15 cellular contexts compared by ENCODE assay signal in genomic region chr3:161348791-161349400, GRCh38. TPM values are rescaled to one million over a fixed set of nuclear protein-coding genes. Genes with fewer than 3 reads are reported as not detected.
A peak's percentile ranks its signal among the peaks of the same experiment; 100 is the strongest.
DNase-seq lines count a peak whose midpoint lies in the region; ATAC-seq, FAIRE-seq and TF ChIP-seq lines count a peak whose summit lies in the region.
"Had no signal": no experiment of that assay in that cellular context is flagged by ENCODE, and none has a peak within 500 bp of the region (broad histone marks: within the 10 kb centered on the region; RNA-seq: fewer than 3 reads in every experiment).

No MANE protein-coding gene starts in this region.

- H3K27me3 ChIP-seq in CD4-positive, alpha-beta memory T cell (ENCODE audit: insufficient read depth, low read length), result no peaks in the 10 kb centered on the region
- H3K27me3 ChIP-seq in PC-3 (ENCODE audit: low read length), result no peaks in the 10 kb centered on the region
- H3K27me3 ChIP-seq: MG63 had no signal

- H2AFZ ChIP-seq in PC-3 (ENCODE audit: low read length), result no peak overlapping the region

- ATAC-seq in GM18870 (IDR thresholded peaks at IDR 0.05; ENCODE audit: unreplicated experiment) (peak; percentile 54), PC-3 (no peak), left colon (no peak)

- no peak for FAIRE-seq in GM12892 (lab: Jason Lieb, UNC)

- CTCF ChIA-PET in CD4-positive, alpha-beta memory T cell (lab: Charles Lee; ENCODE audit: partially characterized antibody), result no interaction called here
- CTCF ChIA-PET in PC-3 (lab: Charles Lee), result no interaction called here

- H4K20me1 ChIP-seq in PC-3 (ENCODE audit: low read length), result no peaks in the 10 kb centered on the region

- H3K4me3 ChIP-seq in CD4-positive, alpha-beta memory T cell (ENCODE audit: low read length in 2 of 2), result no peak overlapping the region
- no peak overlapping the region for H3K4me3 ChIP-seq in PC-3 (ENCODE audit: low read length)
- no peak overlapping the region for H3K4me3 ChIP-seq in foreskin fibroblast (ENCODE audit: low read depth in 1 of 2, low read length in 2 of 2)
- H3K4me3 ChIP-seq: MG63 had no signal

- TF ChIP-seq CTCF in PC-3 (conservative IDR thresholded peaks at IDR 0.05; ENCODE audit: low read depth, low read length) (no peak), foreskin fibroblast (IDR thresholded peaks at IDR 0.05; ENCODE audit: low read depth, low read length) (no peak)

- H3K9ac ChIP-seq in PC-3 (ENCODE audit: low read length), result peak overlapping the region; percentile 13; the same call in 1 of the 2 replicates

- H3K9me2 ChIP-seq in PC-3 (replicated peaks; ENCODE audit: low read length), result no peaks in the 10 kb centered on the region

- no peak overlapping the region for H3K27ac ChIP-seq in CD4-positive, alpha-beta memory T cell (ENCODE audit: low read depth, low read length)
- H3K27ac ChIP-seq in PC-3 (ENCODE audit: low read length), result peak overlapping the region; percentile 73

- H3K4me1 ChIP-seq in CD4-positive, alpha-beta memory T cell (ENCODE audit: insufficient read depth, low read length), result peaks cover 24% of the 10 kb centered on the region
- peaks cover 46% of the 10 kb centered on the region for H3K4me1 ChIP-seq in PC-3 (ENCODE audit: insufficient read depth, low read length)

- peaks cover 8% of the 10 kb centered on the region for H3K79me2 ChIP-seq in PC-3 (ENCODE audit: low read length)

- no peak for DNase-seq in CD4-positive, alpha-beta memory T cell
- DNase-seq in PC-3, result peak; percentile 53
- DNase-seq in foreskin fibroblast, result peak; percentile 23 to 71
- DNase-seq in stimulated activated CD4-positive, alpha-beta T cell treated with anti-CD3 and anti-CD28 coated beads, Interleukin-12 subunit alpha, Interleukin-12 subunit beta, amount 100 ng/mL, for 4 hours, result no peak
- no peak for DNase-seq in GM12892 (ENCODE audit: insufficient read length)
- no peak for DNase-seq in stimulated activated naive CD4-positive, alpha-beta T cell (lab: John Stamatoyannopoulos, UW)
- no peak for DNase-seq in left colon
- DNase-seq: activated CD4-positive, alpha-beta T cell treated with anti-CD3 and anti-CD28 coated beads, Interleukin-2, amount 50 U/mL, for 4 hours; MG63; retina; stimulated activated CD4-positive, alpha-beta T cell treated with anti-CD3 and anti-CD28 coated beads, Interleukin-4, amount 100 ng/mL, for 24 hours had no signal

- POLR2A ChIA-PET in CD4-positive, alpha-beta memory T cell (lab: Charles Lee; ENCODE audit: partially characterized antibody), result no interaction called here
- POLR2A ChIA-PET in PC-3 (lab: Charles Lee; ENCODE audit: unreplicated experiment), result no interaction called here

- no peak for TF ChIP-seq POLR2A in GM12892 (IDR thresholded peaks at IDR 0.05; ENCODE audit: low read depth, low read length)

- no peaks in the 10 kb centered on the region for H3K36me3 Mint-ChIP-seq in CD4-positive, alpha-beta memory T cell
- H3K36me3 Mint-ChIP-seq: CD14-positive monocyte had no signal

- H3K27me3 Mint-ChIP-seq in CD4-positive, alpha-beta memory T cell, result peaks cover 0 to 2% of the 10 kb centered on the region in 2 donors

- peak overlapping the region in 2 of 8 donors; percentile 15 to 47 for H3K4me3 Mint-ChIP-seq in CD4-positive, alpha-beta memory T cell
- H3K4me3 Mint-ChIP-seq: CD14-positive monocyte; dendritic cell treated with granulocyte-macrophage colony-stimulating factor and Interleukin-4, amounts not matched to agents 40 ng/mL and 50 ng/mL, for 4 days had no signal

- H3K4me1 Mint-ChIP-seq in CD4-positive, alpha-beta memory T cell, result peaks cover 19 to 34% (median 20%) of the 10 kb centered on the region in 4 donors
- H3K4me1 Mint-ChIP-seq: CD14-positive monocyte had no signal

- H3F3A ChIP-seq in PC-3 (ENCODE audit: low read length, unreplicated experiment), result peaks cover 15% of the 10 kb centered on the region

- H3K36me3 ChIP-seq in CD4-positive, alpha-beta memory T cell (ENCODE audit: insufficient read depth, low read length), result no peaks in the 10 kb centered on the region
- H3K36me3 ChIP-seq in PC-3 (ENCODE audit: low read depth, low read length), result peaks cover 38% of the 10 kb centered on the region
- H3K36me3 ChIP-seq: MG63 had no signal

- H3K27ac Mint-ChIP-seq in CD4-positive, alpha-beta memory T cell, result peak overlapping the region in 4 of 7 donors; percentile 15 to 72 (median 56)
- H3K27ac Mint-ChIP-seq: CD14-positive monocyte; dendritic cell treated with granulocyte-macrophage colony-stimulating factor and Interleukin-4, amounts not matched to agents 40 ng/mL and 50 ng/mL, for 4 days had no signal

- peak overlapping the region; percentile 48 for H3K4me2 ChIP-seq in PC-3 (ENCODE audit: low read length)

- no peaks in the 10 kb centered on the region for H3K9me3 Mint-ChIP-seq in CD4-positive, alpha-beta memory T cell
- H3K9me3 Mint-ChIP-seq: CD14-positive monocyte; dendritic cell treated with granulocyte-macrophage colony-stimulating factor and Interleukin-4, amounts not matched to agents 40 ng/mL and 50 ng/mL, for 4 days had no signal

- H3K9me3 ChIP-seq in CD4-positive, alpha-beta memory T cell (ENCODE audit: control insufficient read depth in 1 of 2, low read length in 2 of 2), result no peaks in the 10 kb centered on the region
- no peaks in the 10 kb centered on the region for H3K9me3 ChIP-seq in PC-3 (ENCODE audit: low read length)
- H3K9me3 ChIP-seq: MG63 had no signal

- intact Hi-C loops in CD4-positive, alpha-beta memory T cell (cut with micrococcal nuclease), result loop anchor here (2.0 kb wide), 1 partner anchor 58 kb away; no protein-coding TSS in a partner anchor
- intact Hi-C loops in PC-3 (cut with micrococcal nuclease), result no loop called here
- intact Hi-C loops in left colon (cut with DNase I, micrococcal nuclease), result no loop called here

- no TSS peak for BruUV-seq in PC-3 (replicated peaks; lab: Mats Ljungman, UMichigan)

RNA-seq across cellular contexts. Expression of gene SPTSSB, which starts 22.4 kb away (rescaled TPM):
- not detected for total RNA-seq in CD4-positive, alpha-beta memory T cell
- polyA plus RNA-seq in CD4-positive, alpha-beta memory T cell, result under 1 TPM; 0.08 to 0.79 TPM
- total RNA-seq in PC-3 (2014; rRNA removed) (78.0 and 144 TPM in 2 replicates), left colon (1 to 10 TPM in 1 of 2 donors, under 1 TPM in 1; 0.98 to 1.1 TPM)
- not detected for polyA plus RNA-seq in GM12892 (2012; ENCODE audit: missing spikeins)
- total RNA-seq: myocyte had no signal
- polyA plus RNA-seq: CD14-positive monocyte had no signal

Comparison
In these comparisons a context has a peak if more than half of its experiments do, and no peak if none do; other contexts are left out.
1. DNase-seq: peak in PC-3 (single experiment) and foreskin fibroblast (2 of 2); none in CD4-positive, alpha-beta memory T cell (0 of 5), stimulated activated CD4-positive, alpha-beta T cell treated with anti-CD3 and anti-CD28 coated beads, Interleukin-12 subunit alpha, Interleukin-12 subunit beta, amount 100 ng/mL, for 4 hours (single experiment), GM12892 (single experiment), stimulated activated naive CD4-positive, alpha-beta T cell (0 of 6) and left colon (0 of 2).
2. RNA of gene SPTSSB, which starts 22.4 kb away (total RNA-seq): 78.0 to 144 TPM in PC-3; 0.98 to 1.1 TPM in left colon and not detected in CD4-positive, alpha-beta memory T cell; every median in the first group is over 10 times any median in the second.